ENCODE assay signal across 8 cellular contexts in genomic region chr9:127937046-127937382, GRCh38. TPM values are rescaled to one million over a fixed set of nuclear protein-coding genes. Genes with fewer than 3 reads are reported as not detected.
A peak's percentile ranks its signal among the peaks of the same experiment; 100 is the strongest.
DNase-seq lines count a peak whose midpoint lies in the region; ATAC-seq and TF ChIP-seq lines count a peak whose summit lies in the region.

No MANE protein-coding gene starts in this region.

- no peak overlapping the region for H2BK12ac ChIP-seq in mesenchymal stem cell (ENCODE audit: low read length in 2 of 2)

- peaks cover 19% of the 10 kb centered on the region for H3K79me1 ChIP-seq in mesenchymal stem cell (replicated peaks; ENCODE audit: low read length, poor library complexity, severe bottlenecking)

- H3K9ac ChIP-seq in mesenchymal stem cell (ENCODE audit: low read length), result peak overlapping the region; percentile 96

- no peak overlapping the region for H2AK5ac ChIP-seq in mesenchymal stem cell (ENCODE audit: low read length, severe bottlenecking)

- H3K27me3 ChIP-seq in heart left ventricle (no peaks in the 10 kb centered on the region), body of pancreas (no peaks in the 10 kb centered on the region), mesenchymal stem cell (ENCODE audit: control insufficient read depth in 1 of 2, insufficient read depth in 1 of 2, low read length in 2 of 2) (no peaks in the 10 kb centered on the region), vagina (no peaks in the 10 kb centered on the region)

- H3K4me1 ChIP-seq in heart left ventricle, result peaks cover 6 to 31% (median 24%) of the 10 kb centered on the region in 12 donors
- peaks cover 31% of the 10 kb centered on the region for H3K4me1 ChIP-seq in body of pancreas
- peaks cover 26% of the 10 kb centered on the region for H3K4me1 ChIP-seq in mesenchymal stem cell (ENCODE audit: control insufficient read depth, insufficient read depth, low read depth, low read length)
- H3K4me1 ChIP-seq in vagina, result peaks cover 40% of the 10 kb centered on the region

- peak overlapping the region; percentile 83 for H3K4me2 ChIP-seq in mesenchymal stem cell (ENCODE audit: low read length, poor library complexity, severe bottlenecking)

- H3K4me3 ChIP-seq in heart left ventricle (peak overlapping the region; percentile 43 to 93 (median 78)), body of pancreas (peak overlapping the region; percentile 48 to 68), mesenchymal stem cell (ENCODE audit: insufficient read depth in 1 of 2, low read depth in 1 of 2, low read length in 2 of 2) (peak overlapping the region; percentile 77 to 99), vagina (peak overlapping the region; percentile 77 to 87)

- no peak for DNase-seq in heart left ventricle
- DNase-seq in left cardiac atrium, result no peak
- DNase-seq in body of pancreas, result no peak
- no peak for DNase-seq in mesenchymal stem cell
- no peak for DNase-seq in vagina (ENCODE audit: extremely low spot score in 2 of 2)
- no peak for DNase-seq in AG08396 (ENCODE audit: low spot score)
- DNase-seq in SKM-1 treated with dmso at 0.1 percent for 144 hours (lab: John Stamatoyannopoulos, UW; ENCODE audit: unreplicated experiment), result no peak

- H4K91ac ChIP-seq in mesenchymal stem cell (ENCODE audit: low read length), result peak overlapping the region; percentile 84

- no peak overlapping the region for H2AFZ ChIP-seq in mesenchymal stem cell (ENCODE audit: low read depth, low read length)

- H3K9me3 ChIP-seq in heart left ventricle (no peaks in the 10 kb centered on the region), body of pancreas (no peaks in the 10 kb centered on the region), mesenchymal stem cell (ENCODE audit: control insufficient read depth, low read length) (no peaks in the 10 kb centered on the region), vagina (no peaks in the 10 kb centered on the region)

- peak overlapping the region; percentile 85 for H4K8ac ChIP-seq in mesenchymal stem cell (ENCODE audit: low read length)

- WGBS in heart left ventricle, 4 donors, result 17 to 28% (median 18%) methylated on average over 6 of the region's 6 CpGs
- 7 to 9% methylated on average over 6 of the region's 6 CpGs for WGBS in body of pancreas, 2 donors
- 29% methylated on average over 5 of the region's 6 CpGs for WGBS in mesenchymal stem cell

- ATAC-seq in heart left ventricle, result no peak
- ATAC-seq in left cardiac atrium, result no peak
- ATAC-seq in body of pancreas, result no peak
- no peak for ATAC-seq in HG03139 (IDR thresholded peaks at IDR 0.05; ENCODE audit: unreplicated experiment)

- TF ChIP-seq POLR2A in heart left ventricle (IDR thresholded peaks at IDR 0.05) (no peak), body of pancreas (IDR thresholded peaks at IDR 0.05) (no peak), vagina (IDR thresholded peaks at IDR 0.05) (peak in 1 of 2 donors; percentile 4)

- no peak overlapping the region for H3K23ac ChIP-seq in mesenchymal stem cell (ENCODE audit: low read length in 2 of 2)

- H2BK120ac ChIP-seq in mesenchymal stem cell (ENCODE audit: low read depth, low read length), result no peak overlapping the region

- peak overlapping the region; percentile 7 to 55 for H3K18ac ChIP-seq in mesenchymal stem cell (ENCODE audit: low read depth in 1 of 2, low read length in 2 of 2)

- H2BK15ac ChIP-seq in mesenchymal stem cell (ENCODE audit: low read depth, poor library complexity, severe bottlenecking), result no peak overlapping the region

- intact Hi-C loops in heart left ventricle (cut with DNase I) (loop anchor here in 1 of 10 donors (5.0 kb wide), 1 partner anchor 285 kb away; no protein-coding TSS in a partner anchor), left cardiac atrium (cut with DNase I) (no loop called here), body of pancreas (cut with DNase I) (no loop called here), vagina (cut with DNase I) (no loop called here)

- H3K4ac ChIP-seq in mesenchymal stem cell (ENCODE audit: low read depth in 1 of 2, low read length in 2 of 2), result peak overlapping the region; percentile 21 to 88

- H3K36me3 ChIP-seq in heart left ventricle (peaks cover 0 to 15% (median 4%) of the 10 kb centered on the region in 9 donors), body of pancreas (replicated peaks in 1 of 2; ENCODE audit: insufficient read depth in 1 of 2, low read depth in 2 of 2) (no peaks in the 10 kb centered on the region), mesenchymal stem cell (ENCODE audit: control insufficient read depth in 1 of 2, insufficient read depth in 2 of 2, low read depth in 1 of 2, low read length in 2 of 2) (peaks cover 24 to 31% of the 10 kb centered on the region in 2 experiments), vagina (peaks cover 0 to 5% of the 10 kb centered on the region in 2 donors)

- peak overlapping the region in 6 of 12 donors; percentile 62 to 80 (median 76) for H3K27ac ChIP-seq in heart left ventricle
- H3K27ac ChIP-seq in body of pancreas, result peak overlapping the region in 2 of 4 donors; percentile 3 to 40
- no peak overlapping the region for H3K27ac ChIP-seq in mesenchymal stem cell (ENCODE audit: low read length, poor library complexity, severe bottlenecking)
- peak overlapping the region; percentile 78 for H3K27ac ChIP-seq in vagina

- H3K14ac ChIP-seq in mesenchymal stem cell (ENCODE audit: low read length in 2 of 2), result peak overlapping the region in 1 of 2 experiments; percentile 77

- H2BK5ac ChIP-seq in mesenchymal stem cell (ENCODE audit: low read depth, low read length, poor library complexity, severe bottlenecking), result no peak overlapping the region

- TF ChIP-seq CTCF in heart left ventricle (IDR thresholded peaks at IDR 0.05), result no peak
- TF ChIP-seq CTCF in body of pancreas (IDR thresholded peaks at IDR 0.05), result no peak
- no peak for TF ChIP-seq CTCF in vagina (IDR thresholded peaks at IDR 0.05)

RNA-seq across cellular contexts. Expression of gene DPM2, which starts 0.6 kb away (rescaled TPM):
- 10 to 100 TPM in 7 of 9 donors, 1 to 10 TPM in 2; 7.2 to 19.5 (median 11.7) TPM for total RNA-seq in heart left ventricle
- polyA plus RNA-seq in heart left ventricle, result 10 to 100 TPM; 15.3 to 31.7 TPM
- 10 to 100 TPM; 14.7 to 18.3 TPM for total RNA-seq in left cardiac atrium
- total RNA-seq in body of pancreas, result 10 to 100 TPM; 23.3 to 39.9 TPM
- 29.7 TPM for polyA plus RNA-seq in mesenchymal stem cell (2013, experiment 1 of 2)
- 30.1 TPM for polyA plus RNA-seq in mesenchymal stem cell (2013, experiment 2 of 2)
- 17.7 TPM for total RNA-seq in vagina

RNA-seq across cellular contexts. Expression of gene PIP5KL1, which starts 6.4 kb away (rescaled TPM):
- total RNA-seq in heart left ventricle (under 1 TPM in 7 of 9 donors, not detected in 2; 0.33 to 0.77 (median 0.51) TPM), left cardiac atrium (under 1 TPM; 0.50 to 0.99 TPM), body of pancreas (1 to 10 TPM; 1.3 to 2.6 TPM), vagina (10.3 TPM)
- under 1 TPM; 0.12 to 0.15 TPM for polyA plus RNA-seq in heart left ventricle
- 2.0 TPM for polyA plus RNA-seq in mesenchymal stem cell (2013, experiment 1 of 2)
- polyA plus RNA-seq in mesenchymal stem cell (2013, experiment 2 of 2), result 1.8 TPM

RNA-seq across cellular contexts. Expression of gene ST6GALNAC4, which starts 20.2 kb away (rescaled TPM):
- total RNA-seq in heart left ventricle (10 to 100 TPM; 28.3 to 66.1 (median 42.6) TPM), left cardiac atrium (10 to 100 TPM; 35.8 to 49.9 TPM), body of pancreas (10 to 100 TPM; 36.6 to 63.8 TPM), vagina (33.1 TPM)
- 10 to 100 TPM; 17.0 to 72.0 TPM for polyA plus RNA-seq in heart left ventricle
- 32.1 TPM for polyA plus RNA-seq in mesenchymal stem cell (2013, experiment 1 of 2)
- 29.4 TPM for polyA plus RNA-seq in mesenchymal stem cell (2013, experiment 2 of 2)

RNA-seq across cellular contexts. Expression of gene ST6GALNAC6, which starts 37.6 kb away (rescaled TPM):
- 10 to 100 TPM; 28.4 to 75.9 (median 45.6) TPM for total RNA-seq in heart left ventricle
- polyA plus RNA-seq in heart left ventricle, result 10 to 100 TPM; 35.7 to 37.5 TPM
- total RNA-seq in left cardiac atrium, result 10 to 100 TPM; 56.7 to 71.7 TPM
- total RNA-seq in body of pancreas, result 10 to 100 TPM; 46.1 to 66.7 TPM
- polyA plus RNA-seq in mesenchymal stem cell (2013, experiment 1 of 2), result 45.2 TPM
- 45.9 TPM for polyA plus RNA-seq in mesenchymal stem cell (2013, experiment 2 of 2)
- 108 TPM for total RNA-seq in vagina

RNA-seq across cellular contexts. Expression of gene EEIG1, which starts 43.8 kb away (rescaled TPM):
- total RNA-seq in heart left ventricle, result 10 to 100 TPM in 7 of 9 donors, 1 to 10 TPM in 2; 5.4 to 45.2 (median 24.1) TPM
- polyA plus RNA-seq in heart left ventricle, result 10 to 100 TPM in 1 of 2 donors, 1 to 10 TPM in 1; 9.2 to 10.4 TPM
- 10 to 100 TPM; 24.9 to 27.3 TPM for total RNA-seq in left cardiac atrium
- 10 to 100 TPM; 41.9 to 42.0 TPM for total RNA-seq in body of pancreas
- 44.3 TPM for polyA plus RNA-seq in mesenchymal stem cell (2013, experiment 1 of 2)
- 42.9 TPM for polyA plus RNA-seq in mesenchymal stem cell (2013, experiment 2 of 2)
- total RNA-seq in vagina, result 30.9 TPM
